12 cellular contexts compared by ENCODE assay signal in the genomic region with DNA sequence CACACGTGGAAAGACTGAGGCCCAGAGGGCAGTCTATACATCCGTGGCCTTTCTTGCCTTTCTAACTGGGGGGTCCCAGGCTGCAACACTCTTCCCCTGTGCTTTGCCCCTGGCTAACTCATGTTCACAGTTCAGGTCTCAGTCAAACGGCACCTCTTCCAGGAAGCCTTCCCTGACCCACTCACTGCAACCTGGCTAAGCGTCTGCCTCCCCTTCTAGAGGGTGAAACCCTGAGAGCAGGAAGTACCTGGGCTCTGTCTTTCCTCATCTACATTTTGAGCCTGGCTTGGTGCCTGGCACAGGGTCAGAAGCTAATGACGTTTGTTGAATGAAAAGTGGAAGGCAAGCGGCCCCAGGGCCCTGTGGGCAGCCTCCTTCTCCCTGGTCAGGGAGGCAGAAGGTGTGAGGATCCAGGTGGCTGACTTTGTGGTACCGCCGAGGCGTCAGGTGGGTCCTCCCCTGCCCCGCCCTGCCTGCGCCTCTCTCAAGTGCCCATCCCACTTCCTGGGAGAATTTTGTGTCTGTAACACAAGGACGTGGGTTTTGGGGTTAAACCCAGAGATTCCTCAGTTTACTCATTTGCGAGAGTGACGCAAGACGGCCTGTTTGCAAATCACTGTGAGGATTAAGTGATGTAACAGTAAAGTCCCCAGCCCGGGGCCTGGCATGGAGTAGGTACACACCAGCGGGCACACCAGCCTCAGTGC. TPM values are rescaled to one million over a fixed set of nuclear protein-coding genes. Genes with fewer than 3 reads are reported as not detected.
DNase-seq lines count a peak whose midpoint lies in the region; ATAC-seq, FAIRE-seq and TF ChIP-seq lines count a peak whose summit lies in the region.
"Had no signal": no experiment of that assay in that cellular context is flagged by ENCODE, and none has a peak within 500 bp of the region (broad histone marks: within the 10 kb centered on the region; RNA-seq: fewer than 3 reads in every experiment).

No MANE protein-coding gene starts in this region.

- no peaks in the 10 kb centered on the region for H3K36me3 Mint-ChIP-seq in GM23338 (ENCODE audit: low read depth)
- H3K36me3 Mint-ChIP-seq in activated T-helper 17 cell treated with anti-CD3 and anti-CD28 coated beads, Interleukin-2, amount 50 U/mL, for 72 hours (ENCODE audit: low read depth) = no peaks in the 10 kb centered on the region
- H3K36me3 Mint-ChIP-seq in memory B cell = no peaks in the 10 kb centered on the region

- H3K4me1 ChIP-seq in A549 (peaks cover 67% of the 10 kb centered on the region), GM23338 (ENCODE audit: insufficient read depth) (peaks cover 20% of the 10 kb centered on the region)

- CTCF ChIA-PET in A549 (lab: Yijun Ruan, JAX) = interaction anchor here (0.5 to 6.4 kb wide), 16 partner anchors 8 to 887 kb away, joined by 3 to 49 read pairs (median 4); a partner anchor contains a TSS

- no peak for DNase-seq in A549 (ENCODE audit: low read depth in 1 of 2, low spot score in 1 of 2)
- DNase-seq in GM23338 (ENCODE audit: low spot score) = no peak
- no peak for DNase-seq in memory B cell (ENCODE audit: low spot score in 2 of 2)
- DNase-seq in DMS53 treated with DMSO at 0.1 percent for 48 hours (lab: John Stamatoyannopoulos, UW; ENCODE audit: unreplicated experiment) = no peak
- no peak for DNase-seq in KG1 (lab: John Stamatoyannopoulos, UW)
- DNase-seq in HuH-7.5 (ENCODE audit: low spot score) = no peak
- DNase-seq: BE2C had no signal

- ATAC-seq in A549 (peak in 1 of 2 experiments; percentile 0; a peak in 3 of 6 replicates), GM23338 (no peak), memory B cell (ENCODE audit: low read depth) (peak; percentile 7)
- peak; percentile 73 for ATAC-seq in activated T-helper 17 cell treated with anti-CD3 and anti-CD28 coated beads, Interleukin-2, amount 50 U/mL, for 72 hours (replicated peaks)
- no peak for ATAC-seq in activated CD4-positive, CD25-positive, alpha-beta regulatory T cell treated with anti-CD3 and anti-CD28 coated beads, Interleukin-2, amount 50 U/mL, for 24 hours

- H3K4me3 Mint-ChIP-seq in GM23338 (peak overlapping the region; percentile 71; the same call in 2 of the 3 replicates), memory B cell (peak overlapping the region; percentile 83)
- peak overlapping the region; percentile 74 for H3K4me3 Mint-ChIP-seq in activated T-helper 17 cell treated with anti-CD3 and anti-CD28 coated beads, Interleukin-2, amount 50 U/mL, for 72 hours

- H3K4me3 ChIP-seq in A549 (no peak overlapping the region), GM23338 (peak overlapping the region; percentile 70; the same call in 1 of the 2 replicates)

- no peak overlapping the region for H3K4me2 ChIP-seq in A549
- H3K4me2 ChIP-seq in GM23338 = peak overlapping the region; percentile 84

- 0 out of 2 replicates have a peak, but pooled peaks cover 4% of the 10 kb centered on the region for H3F3A ChIP-seq in GM23338 (replicated peaks; ENCODE audit: low read depth)

- no peak for TF ChIP-seq RAD21 in A549 (conservative IDR thresholded peaks at IDR 0.05 in 1 of 2, IDR thresholded peaks at IDR 0.05 in 1 of 2)

- peaks cover 11% of the 10 kb centered on the region for H3K27me3 Mint-ChIP-seq in GM23338 (ENCODE audit: insufficient read depth, low read depth, poor library complexity)
- no peaks in the 10 kb centered on the region for H3K27me3 Mint-ChIP-seq in activated T-helper 17 cell treated with anti-CD3 and anti-CD28 coated beads, Interleukin-2, amount 50 U/mL, for 72 hours
- no peaks in the 10 kb centered on the region for H3K27me3 Mint-ChIP-seq in memory B cell

- no peaks in the 10 kb centered on the region; the same call in 1 of the 2 replicates for H3K9me2 ChIP-seq in GM23338 (ENCODE audit: insufficient read depth)

- 70% methylated on average over 15 of the region's 17 CpGs for WGBS in A549 (ENCODE audit: missing lambda C conversion rate)

- no peaks in the 10 kb centered on the region for H4K20me1 ChIP-seq in GM23338 (replicated peaks; ENCODE audit: insufficient read depth)

- no peak for TF ChIP-seq EP300 in A549 (IDR thresholded peaks at IDR 0.05)

- H3K4me1 Mint-ChIP-seq in GM23338 (peaks cover 26% of the 10 kb centered on the region), memory B cell (peaks cover 25% of the 10 kb centered on the region)
- H3K4me1 Mint-ChIP-seq in activated T-helper 17 cell treated with anti-CD3 and anti-CD28 coated beads, Interleukin-2, amount 50 U/mL, for 72 hours = peaks cover 10% of the 10 kb centered on the region

- H3K9me3 ChIP-seq in A549 = no peaks in the 10 kb centered on the region
- H3K9me3 ChIP-seq: BE2C, esophagus muscularis mucosa had no signal

- no peak for TF ChIP-seq POLR2A in A549 (IDR thresholded peaks at IDR 0.05; ENCODE audit: low read length)

- H3K9me3 Mint-ChIP-seq in GM23338 = no peaks in the 10 kb centered on the region; the same call in 2 of the 3 replicates
- no peaks in the 10 kb centered on the region for H3K9me3 Mint-ChIP-seq in activated T-helper 17 cell treated with anti-CD3 and anti-CD28 coated beads, Interleukin-2, amount 50 U/mL, for 72 hours
- H3K9me3 Mint-ChIP-seq in memory B cell = no peaks in the 10 kb centered on the region

- H2AFZ ChIP-seq in GM23338 = peak overlapping the region; percentile 98

- H3K79me2 ChIP-seq in GM23338 (replicated peaks; ENCODE audit: insufficient read depth) = no peaks in the 10 kb centered on the region

- no peak for FAIRE-seq in A549 (lab: Jason Lieb, UNC)
- FAIRE-seq: bronchial epithelial cell had no signal

- POLR2A ChIA-PET in A549 (lab: Yijun Ruan, JAX) = no interaction called here

- H3K36me3 ChIP-seq in GM23338 (ENCODE audit: insufficient read depth) = no peaks in the 10 kb centered on the region
- H3K36me3 ChIP-seq: BE2C, esophagus muscularis mucosa had no signal

- H3K27ac ChIP-seq in A549 = peak overlapping the region in 1 of 2 experiments; percentile 98; a peak in 3 of 6 replicates
- H3K27ac ChIP-seq in GM23338 (ENCODE audit: low read depth) = no peak overlapping the region

- TF ChIP-seq CTCF in A549 (IDR thresholded peaks at IDR 0.05) = no peak
- TF ChIP-seq CTCF in GM23338 (conservative IDR thresholded peaks at IDR 0.05; ENCODE audit: low read depth in 2 of 2) = no peak

- no peak overlapping the region for H3K27ac Mint-ChIP-seq in GM23338
- peak overlapping the region; percentile 45 for H3K27ac Mint-ChIP-seq in activated T-helper 17 cell treated with anti-CD3 and anti-CD28 coated beads, Interleukin-2, amount 50 U/mL, for 72 hours
- peak overlapping the region; percentile 75 for H3K27ac Mint-ChIP-seq in memory B cell

- H3K27me3 ChIP-seq in GM23338 (ENCODE audit: insufficient read depth) = no peaks in the 10 kb centered on the region
- H3K27me3 ChIP-seq: BE2C, esophagus muscularis mucosa had no signal

TF ChIP-seq in A549, 52 proteins besides CTCF, POLR2A, EP300 and RAD21:
- TF ChIP-seq CEBPB (IDR thresholded peaks at IDR 0.05) (0 out of 4 replicates have a peak, but pooled peaks of 1 of the 2 experiments have one; percentile 23), FOXS1 (CRISPR knock-in tag; IDR thresholded peaks at IDR 0.05) (no peak), POLR2AphosphoS2 (conservative IDR thresholded peaks at IDR 0.05; ENCODE audit: low read length) (no peak), ZFP36 (IDR thresholded peaks at IDR 0.05; ENCODE audit: borderline replicate concordance, partially characterized antibody) (peak; percentile 92)

TF ChIP-seq in GM23338, 12 proteins besides CTCF, POLR2A, EP300 and RAD21 (continues in another document):
- TF ChIP-seq, protein P1, sequence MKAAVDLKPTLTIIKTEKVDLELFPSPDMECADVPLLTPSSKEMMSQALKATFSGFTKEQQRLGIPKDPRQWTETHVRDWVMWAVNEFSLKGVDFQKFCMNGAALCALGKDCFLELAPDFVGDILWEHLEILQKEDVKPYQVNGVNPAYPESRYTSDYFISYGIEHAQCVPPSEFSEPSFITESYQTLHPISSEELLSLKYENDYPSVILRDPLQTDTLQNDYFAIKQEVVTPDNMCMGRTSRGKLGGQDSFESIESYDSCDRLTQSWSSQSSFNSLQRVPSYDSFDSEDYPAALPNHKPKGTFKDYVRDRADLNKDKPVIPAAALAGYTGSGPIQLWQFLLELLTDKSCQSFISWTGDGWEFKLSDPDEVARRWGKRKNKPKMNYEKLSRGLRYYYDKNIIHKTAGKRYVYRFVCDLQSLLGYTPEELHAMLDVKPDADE (IDR thresholded peaks at IDR 0.05) = no peak
- TF ChIP-seq STAT1 (IDR thresholded peaks at IDR 0.05; ENCODE audit: unreplicated experiment) = no peak
- TF ChIP-seq JUNB (IDR thresholded peaks at IDR 0.05; ENCODE audit: unreplicated experiment) = no peak
- TF ChIP-seq NANOG (IDR thresholded peaks at IDR 0.05; ENCODE audit: borderline replicate concordance) = no peak
- no peak for TF ChIP-seq ZNF114 (CRISPR knock-in tag; IDR thresholded peaks at IDR 0.05)
- TF ChIP-seq POLR2AphosphoS5 (IDR thresholded peaks at IDR 0.05; ENCODE audit: low read depth) = no peak

RNA-seq across cellular contexts. Expression of a gene that starts 32.1 kb away (rescaled TPM):
- polyA plus RNA-seq in A549 (2011; rRNA removed) (0.19 TPM in 1 of 2 replicates, not detected in the other), A549 (2017; fragmentation: RNase III; extraction: RNeasy Plus Mini Kit Qiagen cat#74134 plus additional on column Dnase treatment) (not detected in 3 replicates), GM23338 (2016; fragmentation: Nextera tagmentation; extraction: Ambion mirVana) (not detected in 2 replicates)
- 0.08 TPM in 1 of 2 replicates, not detected in the other for polyA plus RNA-seq in A549 (2012; cell fraction: cytosol; rRNA removed)
- not detected in 2 replicates for polyA plus RNA-seq in A549 (2012; cell fraction: nucleus; rRNA removed)
- 0.49 TPM in 1 of 2 replicates, not detected in the other for polyA minus RNA-seq in A549 (2011; rRNA and poly(A)+ RNA removed)
- total RNA-seq in GM23338 (2014; rRNA removed; shearing (Covaris generic)) = not detected in 2 replicates
- not detected for total RNA-seq in activated T-helper 17 cell treated with anti-CD3 and anti-CD28 coated beads, Interleukin-2, amount 50 U/mL, for 72 hours
- total RNA-seq: activated CD8-positive, alpha-beta memory T cell treated with anti-CD3 and anti-CD28 coated beads for 36 hours; bronchial epithelial cell had no signal

RNA-seq across cellular contexts. Expression of a gene that starts 58.9 kb away (rescaled TPM):
- polyA plus RNA-seq in A549 (2011; rRNA removed) (10.1 and 13.8 TPM in 2 replicates), A549 (2017; fragmentation: RNase III; extraction: RNeasy Plus Mini Kit Qiagen cat#74134 plus additional on column Dnase treatment) (5.7 to 6.6 TPM (median 6.0 TPM) in 3 replicates), GM23338 (2016; fragmentation: Nextera tagmentation; extraction: Ambion mirVana) (3.7 TPM in 2 replicates)
- 7.2 and 8.2 TPM in 2 replicates for polyA plus RNA-seq in A549 (2012; cell fraction: cytosol; rRNA removed)
- polyA plus RNA-seq in A549 (2012; cell fraction: nucleus; rRNA removed) = 5.9 and 6.0 TPM in 2 replicates
- 18.0 and 23.1 TPM in 2 replicates for polyA minus RNA-seq in A549 (2011; rRNA and poly(A)+ RNA removed)
- total RNA-seq in GM23338 (2014; rRNA removed; shearing (Covaris generic)) = 5.5 and 6.5 TPM in 2 replicates
- 1 to 10 TPM; 1.8 to 4.9 TPM for total RNA-seq in activated T-helper 17 cell treated with anti-CD3 and anti-CD28 coated beads, Interleukin-2, amount 50 U/mL, for 72 hours

Comparison
In these comparisons a context has a peak if more than half of its experiments do, and no peak if none do; other contexts are left out.
1. ATAC-seq: peak in activated T-helper 17 cell treated with anti-CD3 and anti-CD28 coated beads, Interleukin-2, amount 50 U/mL, for 72 hours (single experiment) and memory B cell (single experiment); none in GM23338 (single experiment) and activated CD4-positive, CD25-positive, alpha-beta regulatory T cell treated with anti-CD3 and anti-CD28 coated beads, Interleukin-2, amount 50 U/mL, for 24 hours (0 of 2).
2. Peak in every context shown above with its lines, with median percentiles within 50 percentile points of each other: H3K4me3 Mint-ChIP-seq.